In genomic region chr19:43640424-43640757, GRCh38 we compare ENCODE assay signal across 9 cellular contexts. TPM values are rescaled to one million over a fixed set of nuclear protein-coding genes. Genes with fewer than 3 reads are reported as not detected.
DNase-seq lines count a peak whose midpoint lies in the region; ATAC-seq and TF ChIP-seq lines count a peak whose summit lies in the region.
"Had no signal": no experiment of that assay in that cellular context is flagged by ENCODE, and none has a peak within 500 bp of the region (broad histone marks: within the 10 kb centered on the region; RNA-seq: fewer than 3 reads in every experiment).

No MANE protein-coding gene starts in this region.

- no peak for DNase-seq in activated CD4-positive, alpha-beta memory T cell treated with anti-CD3 and anti-CD28 coated beads for 36 hours
- DNase-seq in left ventricle myocardium superior: no peak
- DNase-seq in retinal pigment epithelial cell (ENCODE audit: low read depth): no peak
- no peak for DNase-seq in DMS114 treated with DMSO at 0.1 percent for 48 hours (lab: John Stamatoyannopoulos, UW; ENCODE audit: unreplicated experiment)
- DNase-seq in activated CD4-positive, alpha-beta T cell treated with anti-CD3 and anti-CD28 coated beads, Interleukin-2, amount 50 U/mL, for 1 hour: no peak
- DNase-seq in HuH-7.5 (ENCODE audit: low spot score): no peak

- no peak for TF ChIP-seq CTCF in DOHH2 (IDR thresholded peaks at IDR 0.05; ENCODE audit: low read depth, low read length, poor library complexity, severe bottlenecking)
- no peak for TF ChIP-seq CTCF in retinal pigment epithelial cell (conservative IDR thresholded peaks at IDR 0.05; ENCODE audit: low read depth, low read length)

- intact Hi-C loops in activated CD4-positive, alpha-beta memory T cell treated with anti-CD3 and anti-CD28 coated beads for 36 hours (cut with micrococcal nuclease): no loop called here
- intact Hi-C loops in left ventricle myocardium superior (cut with micrococcal nuclease): no loop called here

- no peaks in the 10 kb centered on the region for H3K9me3 Mint-ChIP-seq in activated CD4-positive, alpha-beta memory T cell treated with anti-CD3 and anti-CD28 coated beads for 36 hours

- peaks cover 11% of the 10 kb centered on the region for H3K4me1 Mint-ChIP-seq in activated CD4-positive, alpha-beta memory T cell treated with anti-CD3 and anti-CD28 coated beads for 36 hours (ENCODE audit: low read depth)

- H3K27ac ChIP-seq in DOHH2 (ENCODE audit: low read depth, low read length): no peak overlapping the region

- H3K79me2 ChIP-seq in DOHH2 (ENCODE audit: control insufficient read depth, low read length): no peaks in the 10 kb centered on the region

- POLR2A ChIA-PET in activated CD4-positive, alpha-beta memory T cell treated with anti-CD3 and anti-CD28 coated beads for 36 hours (lab: Charles Lee): no interaction called here

- H3K36me3 Mint-ChIP-seq in activated CD4-positive, alpha-beta memory T cell treated with anti-CD3 and anti-CD28 coated beads for 36 hours: no peaks in the 10 kb centered on the region

- H3K4me3 ChIP-seq in DOHH2 (ENCODE audit: low read length) (peak overlapping the region; percentile 53), retinal pigment epithelial cell (ENCODE audit: low read length) (peak overlapping the region; percentile 63)

- peak overlapping the region; percentile 60 for H3K4me3 Mint-ChIP-seq in activated CD4-positive, alpha-beta memory T cell treated with anti-CD3 and anti-CD28 coated beads for 36 hours

- no peaks in the 10 kb centered on the region for H3F3A ChIP-seq in DOHH2 (ENCODE audit: control insufficient read depth, insufficient read depth)

- H3K9me3 ChIP-seq in DOHH2 (ENCODE audit: control insufficient read depth, insufficient read depth, low read length): no peaks in the 10 kb centered on the region

- no peaks in the 10 kb centered on the region for H3K36me3 ChIP-seq in DOHH2 (ENCODE audit: control insufficient read depth, low read length)

- H3K4me2 ChIP-seq in DOHH2 (ENCODE audit: low read length): peak overlapping the region; percentile 64; the same call in 1 of the 2 replicates

- H3K27me3 ChIP-seq in DOHH2 (ENCODE audit: control insufficient read depth, low read length): peaks cover 47% of the 10 kb centered on the region

- no peaks in the 10 kb centered on the region for H3K9me2 ChIP-seq in DOHH2 (replicated peaks; ENCODE audit: control insufficient read depth, low read length)

- H4K20me1 ChIP-seq in DOHH2 (ENCODE audit: control insufficient read depth, insufficient read depth, low read depth, low read length): peaks cover 6% of the 10 kb centered on the region; the same call in 1 of the 2 replicates

- H3K27ac Mint-ChIP-seq in activated CD4-positive, alpha-beta memory T cell treated with anti-CD3 and anti-CD28 coated beads for 36 hours: peak overlapping the region; percentile 18

- CTCF ChIA-PET in activated CD4-positive, alpha-beta memory T cell treated with anti-CD3 and anti-CD28 coated beads for 36 hours (lab: Charles Lee): interaction anchor here (1.0 to 1.3 kb wide), 2 partner anchors 14 to 28 kb away, joined by 3 to 4 read pairs; no protein-coding TSS in a partner anchor

- H3K4me1 ChIP-seq in DOHH2 (ENCODE audit: control insufficient read depth, low read length): peaks cover 18% of the 10 kb centered on the region

- ATAC-seq in left ventricle myocardium superior: peak; percentile 11
- no peak for ATAC-seq in GM21737 (IDR thresholded peaks at IDR 0.05; ENCODE audit: unreplicated experiment)

- H3K27me3 Mint-ChIP-seq in activated CD4-positive, alpha-beta memory T cell treated with anti-CD3 and anti-CD28 coated beads for 36 hours: peaks cover 31% of the 10 kb centered on the region

RNA-seq across cellular contexts. Expression of gene CADM4, which starts 0.7 kb away (rescaled TPM):
- under 1 TPM; 0.39 to 0.57 TPM for total RNA-seq in activated CD4-positive, alpha-beta memory T cell treated with anti-CD3 and anti-CD28 coated beads for 36 hours
- total RNA-seq in left ventricle myocardium superior: 10.5 TPM

RNA-seq across cellular contexts. Expression of gene ZNF428, which starts 21.0 kb away (rescaled TPM):
- 10 to 100 TPM; 11.7 to 12.5 TPM for total RNA-seq in activated CD4-positive, alpha-beta memory T cell treated with anti-CD3 and anti-CD28 coated beads for 36 hours
- total RNA-seq in left ventricle myocardium superior: 38.6 TPM

RNA-seq across cellular contexts. Expression of gene SRRM5, which starts 28.5 kb away (rescaled TPM):
- under 1 TPM; 0.39 to 0.59 TPM for total RNA-seq in activated CD4-positive, alpha-beta memory T cell treated with anti-CD3 and anti-CD28 coated beads for 36 hours
- total RNA-seq in left ventricle myocardium superior: 0.20 TPM
- total RNA-seq: HT1080 had no signal

RNA-seq across cellular contexts. Expression of gene PLAUR, which starts 29.6 kb away (rescaled TPM):
- 10 to 100 TPM; 14.4 to 15.1 TPM for total RNA-seq in activated CD4-positive, alpha-beta memory T cell treated with anti-CD3 and anti-CD28 coated beads for 36 hours
- total RNA-seq in left ventricle myocardium superior: 5.1 TPM

RNA-seq across cellular contexts. Expression of gene ZNF576, which starts 44.0 kb away (rescaled TPM):
- total RNA-seq in activated CD4-positive, alpha-beta memory T cell treated with anti-CD3 and anti-CD28 coated beads for 36 hours: 10 to 100 TPM; 12.6 to 14.1 TPM
- total RNA-seq in left ventricle myocardium superior: 12.2 TPM
